In genomic region chr12:67352682-67353081, GRCh38 we compare ENCODE assay signal across 18 cellular contexts.
"Had no signal": no experiment of that assay in that cellular context is flagged by ENCODE, and none has a peak within 500 bp of the region (broad histone marks: within the 10 kb centered on the region; RNA-seq: fewer than 3 reads in every experiment).

No MANE protein-coding gene starts in this region.

- H3K9me3 ChIP-seq: colonic mucosa, left lung, ovary, tibial artery had no signal

- H3K4me1 ChIP-seq: colonic mucosa had no signal

- FAIRE-seq: astrocyte had no signal

- H3K36me3 ChIP-seq: colonic mucosa, left lung, ovary, tibial artery had no signal

- DNase-seq: activated CD4-positive, alpha-beta memory T cell treated with anti-CD3 and anti-CD28 coated beads, Interleukin-2, amount 10 ng/mL, durations not matched to agents 7 days and 5 days; activated CD4-positive, alpha-beta T cell treated with anti-CD3 and anti-CD28 coated beads for 48 hours; activated effector memory CD4-positive, alpha-beta T cell treated with anti-CD3 and anti-CD28 coated beads, Interleukin-2, amount 50 U/mL, for 16 hours; activated naive CD4-positive, alpha-beta T cell treated with anti-CD3 and anti-CD28 coated beads, Interleukin-2, amount 50 U/mL, for 16 hours; activated T-cell treated with anti-CD3 and anti-CD28 coated beads, Interleukin-2, amount 50 U/mL, for 72 hours; colonic mucosa; foreskin melanocyte; left lung; naive thymus-derived CD8-positive, alpha-beta T cell; ovary; right cardiac atrium; stimulated activated CD4-positive, alpha-beta T cell treated with anti-CD3 and anti-CD28 coated beads, Interleukin-4, amount 100 ng/mL, for 24 hours; T-helper 9 cell; tibial artery had no signal

- H3K36me3 Mint-ChIP-seq: WTC11 had no signal

- H3K4me3 Mint-ChIP-seq: activated CD4-positive, alpha-beta memory T cell treated with anti-CD3 and anti-CD28 coated beads, Interleukin-2, amount 10 ng/mL, durations not matched to agents 7 days and 5 days; activated T-cell treated with anti-CD3 and anti-CD28 coated beads, Interleukin-2, amount 50 U/mL, for 72 hours; naive thymus-derived CD8-positive, alpha-beta T cell; stimulated activated naive CD8-positive, alpha-beta T cell treated with anti-CD3 and anti-CD28 coated beads, Interleukin-15, Interleukin-2, amounts not matched to agents 100 ng/mL and 50 ng/mL, for 24 hours; WTC11 had no signal

- H3K27ac Mint-ChIP-seq: activated CD4-positive, alpha-beta memory T cell treated with anti-CD3 and anti-CD28 coated beads, Interleukin-2, amount 10 ng/mL, durations not matched to agents 7 days and 5 days; activated T-cell treated with anti-CD3 and anti-CD28 coated beads, Interleukin-2, amount 50 U/mL, for 72 hours; naive thymus-derived CD8-positive, alpha-beta T cell; stimulated activated naive CD8-positive, alpha-beta T cell treated with anti-CD3 and anti-CD28 coated beads, Interleukin-15, Interleukin-2, amounts not matched to agents 100 ng/mL and 50 ng/mL, for 24 hours; WTC11 had no signal

- H3K4me3 ChIP-seq: colonic mucosa, left lung, lung, ovary, tibial artery had no signal

- ATAC-seq: activated T-cell treated with anti-CD3 and anti-CD28 coated beads, Interleukin-2, amount 50 U/mL, for 72 hours; left lung; naive thymus-derived CD8-positive, alpha-beta T cell; right cardiac atrium; WTC11 had no signal

- H3K27me3 ChIP-seq: colonic mucosa, left lung, ovary, tibial artery had no signal

- H3K27me3 Mint-ChIP-seq: activated CD4-positive, alpha-beta memory T cell treated with anti-CD3 and anti-CD28 coated beads, Interleukin-2, amount 10 ng/mL, durations not matched to agents 7 days and 5 days; naive thymus-derived CD8-positive, alpha-beta T cell; stimulated activated naive CD8-positive, alpha-beta T cell treated with anti-CD3 and anti-CD28 coated beads, Interleukin-15, Interleukin-2, amounts not matched to agents 100 ng/mL and 50 ng/mL, for 24 hours had no signal

- H3K27ac ChIP-seq: colonic mucosa, left lung, ovary, tibial artery had no signal
